22 cellular contexts compared by ENCODE assay signal in the genomic region with DNA sequence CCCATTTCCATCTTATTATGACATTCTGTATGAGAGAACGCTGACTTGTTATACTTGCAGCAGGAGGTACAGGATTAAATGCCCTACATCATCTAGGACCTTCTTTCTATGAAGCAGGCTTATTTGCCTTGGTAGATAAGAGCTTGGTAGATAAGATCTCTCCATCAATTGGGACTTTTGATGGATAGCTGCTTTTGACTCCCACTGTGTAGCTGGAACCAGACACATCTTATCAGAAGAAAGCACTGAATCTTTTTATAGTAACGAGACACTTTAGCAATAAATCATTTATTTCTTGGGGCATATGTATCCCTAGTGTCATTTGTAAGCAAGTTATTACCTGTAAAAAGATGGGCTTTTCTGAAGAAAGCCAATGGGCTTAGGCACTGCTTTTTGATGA.
"Had no signal": no experiment of that assay in that cellular context is flagged by ENCODE, and none has a peak within 500 bp of the region (broad histone marks: within the 10 kb centered on the region; RNA-seq: fewer than 3 reads in every experiment).

No MANE protein-coding gene starts in this region.

- H3K4me3 ChIP-seq: colonic mucosa, esophagus muscularis mucosa, gastroesophageal sphincter, heart left ventricle, hepatocyte, lower lobe of right lung, mucosa of descending colon had no signal

- H3K9me3 ChIP-seq: colonic mucosa, esophagus muscularis mucosa, gastroesophageal sphincter, lower lobe of right lung had no signal

- H3K27me3 Mint-ChIP-seq: dendritic cell treated with granulocyte-macrophage colony-stimulating factor and Interleukin-4, amounts not matched to agents 40 ng/mL and 50 ng/mL, for 4 days; naive B cell; naive thymus-derived CD8-positive, alpha-beta T cell had no signal

- H3K27ac ChIP-seq: colonic mucosa, esophagus muscularis mucosa, foreskin keratinocyte, gastroesophageal sphincter, heart left ventricle, hepatocyte, lower lobe of right lung had no signal

- H2AFZ ChIP-seq: hepatocyte had no signal

- H3K27ac Mint-ChIP-seq: dendritic cell treated with granulocyte-macrophage colony-stimulating factor and Interleukin-4, amounts not matched to agents 40 ng/mL and 50 ng/mL, for 4 days; immature natural killer cell; naive B cell; naive thymus-derived CD8-positive, alpha-beta T cell had no signal

- H3K4me2 ChIP-seq: hepatocyte had no signal

- DNase-seq: colonic mucosa; cortex of kidney; effector CD8-positive, alpha-beta T cell; foreskin keratinocyte; heart left ventricle; hypothalamus; immature natural killer cell; islet precursor cell; kidney; kidney glomerular epithelial cell; left colon; left ventricle myocardium superior; lower lobe of right lung; mesenchymal stem cell; mucosa of descending colon; naive B cell; naive thymus-derived CD8-positive, alpha-beta T cell had no signal

- H3K79me2 ChIP-seq: hepatocyte had no signal

- H3K27me3 ChIP-seq: colonic mucosa, esophagus muscularis mucosa, foreskin keratinocyte, gastroesophageal sphincter, heart left ventricle, hepatocyte had no signal

- ATAC-seq: foreskin keratinocyte; gastroesophageal sphincter; heart left ventricle; left colon; left lobe of liver; left ventricle myocardium superior; lower lobe of right lung; mucosa of descending colon; naive thymus-derived CD8-positive, alpha-beta T cell had no signal

- H3K36me3 Mint-ChIP-seq: naive B cell; naive thymus-derived CD8-positive, alpha-beta T cell had no signal

- H3K4me1 Mint-ChIP-seq: immature natural killer cell; naive B cell; naive thymus-derived CD8-positive, alpha-beta T cell had no signal

- H3K4me3 Mint-ChIP-seq: dendritic cell treated with granulocyte-macrophage colony-stimulating factor and Interleukin-4, amounts not matched to agents 40 ng/mL and 50 ng/mL, for 4 days; immature natural killer cell; naive B cell; naive thymus-derived CD8-positive, alpha-beta T cell had no signal

- H3K36me3 ChIP-seq: colonic mucosa, esophagus muscularis mucosa, gastroesophageal sphincter, heart left ventricle, lower lobe of right lung had no signal
